8 cellular contexts compared by ENCODE assay signal in the genomic region with DNA sequence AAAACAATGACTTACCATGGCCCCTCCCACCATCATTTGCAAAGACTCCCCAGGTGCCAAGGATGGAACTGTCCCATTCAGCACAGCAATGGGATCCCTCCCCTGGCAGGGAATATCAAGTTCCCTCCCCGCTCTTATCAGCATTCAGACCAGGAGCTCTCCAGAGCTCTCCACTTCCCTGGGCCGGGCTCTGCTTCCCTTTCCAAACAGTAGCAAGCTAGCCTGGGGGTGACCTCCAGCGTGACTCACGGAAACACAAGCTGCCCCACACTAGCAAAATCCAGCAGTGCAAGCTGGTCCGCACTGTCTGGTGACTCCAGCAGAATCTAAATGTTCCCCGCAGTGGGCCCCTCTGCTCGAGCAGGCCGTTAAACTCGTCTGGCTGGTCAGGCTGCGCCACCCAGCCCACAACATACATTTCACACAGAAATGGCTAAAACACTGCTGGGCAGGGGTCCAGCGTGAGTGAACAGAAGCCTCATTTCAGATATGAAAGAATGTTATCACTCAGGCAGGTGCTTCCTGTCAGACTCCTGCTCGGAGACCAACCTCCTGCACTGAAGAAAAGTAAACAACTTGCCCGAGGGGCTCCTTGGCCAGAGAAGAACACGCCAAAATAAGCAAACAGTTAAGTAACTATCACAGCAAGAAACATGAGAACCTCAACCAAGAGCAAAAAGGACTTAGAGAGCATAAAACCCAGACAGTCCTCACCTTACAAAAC. TPM values are rescaled to one million over a fixed set of nuclear protein-coding genes. Genes with fewer than 3 reads are reported as not detected.
DNase-seq lines count a peak whose midpoint lies in the region; ATAC-seq and TF ChIP-seq lines count a peak whose summit lies in the region.

No MANE protein-coding gene starts in this region.

- H3K36me3 ChIP-seq in CD8-positive, alpha-beta T cell (ENCODE audit: insufficient read depth, low read length) = peaks cover 85% of the 10 kb centered on the region
- H3K36me3 ChIP-seq in naive thymus-derived CD4-positive, alpha-beta T cell (ENCODE audit: control insufficient read depth in 2 of 3, insufficient read depth in 3 of 3, low read length in 3 of 3) = peaks cover 66 to 95% (median 94%) of the 10 kb centered on the region in 3 experiments

- H3K36me3 Mint-ChIP-seq in CD8-positive, alpha-beta T cell = peaks cover 96% of the 10 kb centered on the region
- peaks cover 27 to 89% (median 78%) of the 10 kb centered on the region in 5 donors for H3K36me3 Mint-ChIP-seq in naive thymus-derived CD4-positive, alpha-beta T cell

- peaks cover 32% of the 10 kb centered on the region for H3K4me1 ChIP-seq in CD8-positive, alpha-beta T cell (ENCODE audit: insufficient read depth, low read length)
- peaks cover 0 to 31% of the 10 kb centered on the region in 2 donors for H3K4me1 ChIP-seq in naive thymus-derived CD4-positive, alpha-beta T cell (ENCODE audit: control insufficient read depth in 2 of 2, insufficient read depth in 2 of 2, low read length in 2 of 2)

- intact Hi-C loops in CD8-positive, alpha-beta T cell (cut with DNase I, micrococcal nuclease) = no loop called here
- intact Hi-C loops in naive thymus-derived CD4-positive, alpha-beta T cell (cut with micrococcal nuclease) = loop anchor here (1.0 to 5.0 kb wide), 3 partner anchors 8 to 42 kb away; a partner anchor contains a TSS

- no peaks in the 10 kb centered on the region for H3K9me3 ChIP-seq in CD8-positive, alpha-beta T cell (ENCODE audit: low read length)
- no peaks in the 10 kb centered on the region for H3K9me3 ChIP-seq in naive thymus-derived CD4-positive, alpha-beta T cell (ENCODE audit: control insufficient read depth in 2 of 3, low read length in 3 of 3)

- in situ Hi-C loops in G401 (cut with HindIII; ENCODE audit: low sequenced_read_pairs) = no loop called here

- DNase-seq in CD8-positive, alpha-beta T cell = no peak
- DNase-seq in NCI-H2029 treated with DMSO at 0.1 percent for 48 hours (lab: John Stamatoyannopoulos, UW) (peak; percentile 91), choroid plexus epithelial cell (ENCODE audit: low read depth) (peak; percentile 98), AG20443 (ENCODE audit: low spot score) (no peak), G401 (ENCODE audit: low spot score) (no peak), inferior parietal cortex (ENCODE audit: extremely low spot score) (no peak), HuH-7.5 (ENCODE audit: low spot score) (no peak)
- DNase-seq in naive thymus-derived CD4-positive, alpha-beta T cell = no peak

- H3K27ac Mint-ChIP-seq in CD8-positive, alpha-beta T cell = peak overlapping the region; percentile 90
- peak overlapping the region; percentile 62 to 98 (median 92) for H3K27ac Mint-ChIP-seq in naive thymus-derived CD4-positive, alpha-beta T cell

- no peak for ATAC-seq in CD8-positive, alpha-beta T cell
- no peak for ATAC-seq in naive thymus-derived CD4-positive, alpha-beta T cell

- POLR2A ChIA-PET in CD8-positive, alpha-beta T cell (lab: Charles Lee) = interaction anchor here (0.9 to 1.1 kb wide), 2 partner anchors 12 to 34 kb away, joined by 3 read pairs; a partner anchor contains a TSS
- POLR2A ChIA-PET in naive thymus-derived CD4-positive, alpha-beta T cell (lab: Charles Lee) = interaction anchor here (0.9 to 1.8 kb wide), 5 partner anchors 12 to 99 kb away, joined by 3 to 4 read pairs (median 3); no protein-coding TSS in a partner anchor

- H3K27ac ChIP-seq in CD8-positive, alpha-beta T cell (ENCODE audit: low read depth, low read length) = no peak overlapping the region
- peak overlapping the region; percentile 54 for H3K27ac ChIP-seq in naive thymus-derived CD4-positive, alpha-beta T cell (ENCODE audit: low read depth, low read length)

- CTCF ChIA-PET in CD8-positive, alpha-beta T cell (lab: Charles Lee) = no interaction called here
- CTCF ChIA-PET in naive thymus-derived CD4-positive, alpha-beta T cell (lab: Charles Lee) = interaction anchor here (0.9 kb wide), 1 partner anchor 17 kb away, joined by 3 read pairs; no protein-coding TSS in a partner anchor

- no peak for TF ChIP-seq CTCF in CD8-positive, alpha-beta T cell (IDR thresholded peaks at IDR 0.05)
- TF ChIP-seq CTCF in choroid plexus epithelial cell (conservative IDR thresholded peaks at IDR 0.05; ENCODE audit: low read depth, low read length) = no peak

- no peaks in the 10 kb centered on the region for H3K27me3 ChIP-seq in CD8-positive, alpha-beta T cell (ENCODE audit: insufficient read depth, low read length)
- no peaks in the 10 kb centered on the region for H3K27me3 ChIP-seq in naive thymus-derived CD4-positive, alpha-beta T cell (ENCODE audit: control insufficient read depth in 2 of 2, insufficient read depth in 2 of 2, low read length in 2 of 2)

- H3K27me3 Mint-ChIP-seq in CD8-positive, alpha-beta T cell (ENCODE audit: low read depth) = no peaks in the 10 kb centered on the region
- H3K27me3 Mint-ChIP-seq in naive thymus-derived CD4-positive, alpha-beta T cell = no peaks in the 10 kb centered on the region

- no peaks in the 10 kb centered on the region for H3K9me3 Mint-ChIP-seq in CD8-positive, alpha-beta T cell
- peaks cover 0 to 2% (median 0%) of the 10 kb centered on the region in 11 donors for H3K9me3 Mint-ChIP-seq in naive thymus-derived CD4-positive, alpha-beta T cell

- peaks cover 48% of the 10 kb centered on the region for H3K4me1 Mint-ChIP-seq in CD8-positive, alpha-beta T cell (ENCODE audit: low read depth)
- peaks cover 15 to 77% (median 63%) of the 10 kb centered on the region in 7 donors for H3K4me1 Mint-ChIP-seq in naive thymus-derived CD4-positive, alpha-beta T cell

- peak overlapping the region; percentile 29 for H3K4me3 Mint-ChIP-seq in CD8-positive, alpha-beta T cell
- peak overlapping the region in 9 of 10 donors; percentile 16 to 79 (median 55) for H3K4me3 Mint-ChIP-seq in naive thymus-derived CD4-positive, alpha-beta T cell

- H3K4me3 ChIP-seq in CD8-positive, alpha-beta T cell (ENCODE audit: low read depth, low read length) = no peak overlapping the region
- peak overlapping the region; percentile 4 for H3K4me3 ChIP-seq in choroid plexus epithelial cell (ENCODE audit: low read depth, low read length)
- H3K4me3 ChIP-seq in naive thymus-derived CD4-positive, alpha-beta T cell (ENCODE audit: low read length) = no peak overlapping the region

RNA-seq across cellular contexts. Expression of a gene that starts 33.9 kb away (rescaled TPM):
- total RNA-seq in CD8-positive, alpha-beta T cell = 10 to 100 TPM; 66.7 to 69.9 TPM
- total RNA-seq in naive thymus-derived CD4-positive, alpha-beta T cell = 1,000 to 10,000 TPM in 1 of 5 experiments, 10 to 100 TPM in 4; 74.1 to 1,177 (median 89.6) TPM
- 100 to 1,000 TPM; 221 to 244 TPM for polyA plus RNA-seq in naive thymus-derived CD4-positive, alpha-beta T cell
- 37.8 and 39.3 TPM in 2 replicates for total RNA-seq in G401 (2014; rRNA removed; shearing (Covaris generic))

Comparison
In these comparisons a context has a peak if more than half of its experiments do, and no peak if none do; other contexts are left out.
1. DNase-seq: peak in NCI-H2029 treated with DMSO at 0.1 percent for 48 hours (single experiment) and choroid plexus epithelial cell (single experiment); none in CD8-positive, alpha-beta T cell (0 of 7), naive thymus-derived CD4-positive, alpha-beta T cell (0 of 9), AG20443 (single experiment), G401 (single experiment), inferior parietal cortex (single experiment) and HuH-7.5 (single experiment).
2. intact Hi-C loops: an anchor here in naive thymus-derived CD4-positive, alpha-beta T cell (1.0 to 5.0 kb wide); none called in CD8-positive, alpha-beta T cell.